Comparison of ENCODE assay signal across 22 cellular contexts in genomic region chr13:29537736-29538624, GRCh38. TPM values are rescaled to one million over a fixed set of nuclear protein-coding genes. Genes with fewer than 3 reads are reported as not detected.
DNase-seq lines count a peak whose midpoint lies in the region; ATAC-seq and TF ChIP-seq lines count a peak whose summit lies in the region.
"Had no signal": no experiment of that assay in that cellular context is flagged by ENCODE, and none has a peak within 500 bp of the region (broad histone marks: within the 10 kb centered on the region; RNA-seq: fewer than 3 reads in every experiment).

No MANE protein-coding gene starts in this region.

- no peaks in the 10 kb centered on the region for H3K9me3 Mint-ChIP-seq in activated naive CD4-positive, alpha-beta T cell treated with anti-CD3 and anti-CD28 coated beads, Interleukin-2, amount 10 ng/mL, durations not matched to agents 7 days and 5 days
- H3K9me3 Mint-ChIP-seq in activated naive CD4-positive, alpha-beta T cell treated with anti-CD3 and anti-CD28 coated beads for 36 hours: no peaks in the 10 kb centered on the region
- H3K9me3 Mint-ChIP-seq in type B pancreatic cell: no peaks in the 10 kb centered on the region
- H3K9me3 Mint-ChIP-seq: naive B cell; stimulated activated naive CD8-positive, alpha-beta T cell treated with anti-CD3 and anti-CD28 coated beads, Interleukin-15, Interleukin-2, amounts not matched to agents 100 ng/mL and 50 ng/mL, for 24 hours; T-helper 1 cell treated with Interleukin-12 subunit alpha and Interleukin-12 subunit beta and Interleukin-4 antibody, amounts not matched to agents 30 μg/mL and 1 μg/mL, for 36 hours had no signal

- H3K27ac Mint-ChIP-seq in activated naive CD4-positive, alpha-beta T cell treated with anti-CD3 and anti-CD28 coated beads, Interleukin-2, amount 10 ng/mL, durations not matched to agents 7 days and 5 days: peak overlapping the region; percentile 8
- H3K27ac Mint-ChIP-seq in activated naive CD4-positive, alpha-beta T cell treated with anti-CD3 and anti-CD28 coated beads for 36 hours: no peak overlapping the region
- H3K27ac Mint-ChIP-seq in T-helper 17 cell (peak overlapping the region; percentile 90), type B pancreatic cell (peak overlapping the region; percentile 1)
- H3K27ac Mint-ChIP-seq: stimulated activated naive CD8-positive, alpha-beta T cell treated with anti-CD3 and anti-CD28 coated beads, Interleukin-15, Interleukin-2, amounts not matched to agents 100 ng/mL and 50 ng/mL, for 24 hours; T-helper 1 cell treated with Interleukin-12 subunit alpha and Interleukin-12 subunit beta and Interleukin-4 antibody, amounts not matched to agents 30 μg/mL and 1 μg/mL, for 36 hours had no signal

- no peaks in the 10 kb centered on the region for H3K27me3 ChIP-seq in iPS-15b (ENCODE audit: control insufficient read depth, insufficient read depth, low read length)

- H3K4me1 Mint-ChIP-seq in activated naive CD4-positive, alpha-beta T cell treated with anti-CD3 and anti-CD28 coated beads, Interleukin-2, amount 10 ng/mL, durations not matched to agents 7 days and 5 days: peaks cover 17% of the 10 kb centered on the region
- H3K4me1 Mint-ChIP-seq in activated naive CD4-positive, alpha-beta T cell treated with anti-CD3 and anti-CD28 coated beads for 36 hours (ENCODE audit: low read depth): peaks cover 33% of the 10 kb centered on the region
- H3K4me1 Mint-ChIP-seq in T-helper 17 cell: peaks cover 28% of the 10 kb centered on the region
- peaks cover 35% of the 10 kb centered on the region for H3K4me1 Mint-ChIP-seq in type B pancreatic cell (ENCODE audit: unreplicated experiment)

- peaks cover 12% of the 10 kb centered on the region for H3K36me3 Mint-ChIP-seq in activated naive CD4-positive, alpha-beta T cell treated with anti-CD3 and anti-CD28 coated beads, Interleukin-2, amount 10 ng/mL, durations not matched to agents 7 days and 5 days
- H3K36me3 Mint-ChIP-seq in activated naive CD4-positive, alpha-beta T cell treated with anti-CD3 and anti-CD28 coated beads for 36 hours (ENCODE audit: low read depth): peaks cover 41% of the 10 kb centered on the region
- H3K36me3 Mint-ChIP-seq in T-helper 17 cell (ENCODE audit: low read depth): peaks cover 5% of the 10 kb centered on the region
- H3K36me3 Mint-ChIP-seq in type B pancreatic cell: peaks cover 21% of the 10 kb centered on the region

- CTCF ChIA-PET in activated naive CD4-positive, alpha-beta T cell treated with anti-CD3 and anti-CD28 coated beads, Interleukin-2, amount 10 ng/mL, durations not matched to agents 7 days and 5 days (lab: Charles Lee): no interaction called here
- CTCF ChIA-PET in activated naive CD4-positive, alpha-beta T cell treated with anti-CD3 and anti-CD28 coated beads for 36 hours (lab: Charles Lee): interaction anchor here (1.5 kb wide), 1 partner anchor 30 kb away, joined by 4 read pairs; no protein-coding TSS in a partner anchor

- ATAC-seq in T-helper 17 cell: no peak
- ATAC-seq in Right ventricle myocardium superior (ENCODE audit: poor library complexity): no peak
- ATAC-seq in GM19035 (IDR thresholded peaks at IDR 0.05; ENCODE audit: unreplicated experiment): no peak
- ATAC-seq: activated CD4-positive, CD25-positive, alpha-beta regulatory T cell treated with anti-CD3 and anti-CD28 coated beads, Interleukin-2, amount 50 U/mL, for 24 hours; left ventricle myocardium superior had no signal

- peak overlapping the region; percentile 29 for H3K9ac ChIP-seq in iPS-15b (ENCODE audit: low read depth, low read length)

- intact Hi-C loops in activated naive CD4-positive, alpha-beta T cell treated with anti-CD3 and anti-CD28 coated beads for 36 hours (cut with micrococcal nuclease): loop anchor here (10.0 kb wide), 1 partner anchor 317 kb away; the partner anchor contains the start of gene UBL3
- intact Hi-C loops in Right ventricle myocardium superior (cut with DNase I): no loop called here

- no peaks in the 10 kb centered on the region for H3K4me1 ChIP-seq in iPS-15b (ENCODE audit: control insufficient read depth, insufficient read depth, low read length)
- H3K4me1 ChIP-seq: HAP-1 had no signal

- no peaks in the 10 kb centered on the region for H3K27me3 Mint-ChIP-seq in activated naive CD4-positive, alpha-beta T cell treated with anti-CD3 and anti-CD28 coated beads, Interleukin-2, amount 10 ng/mL, durations not matched to agents 7 days and 5 days
- H3K27me3 Mint-ChIP-seq in activated naive CD4-positive, alpha-beta T cell treated with anti-CD3 and anti-CD28 coated beads for 36 hours (ENCODE audit: low read depth): no peaks in the 10 kb centered on the region
- H3K27me3 Mint-ChIP-seq in T-helper 17 cell (no peaks in the 10 kb centered on the region), type B pancreatic cell (no peaks in the 10 kb centered on the region)
- H3K27me3 Mint-ChIP-seq: naive B cell; stimulated activated naive CD8-positive, alpha-beta T cell treated with anti-CD3 and anti-CD28 coated beads, Interleukin-15, Interleukin-2, amounts not matched to agents 100 ng/mL and 50 ng/mL, for 24 hours had no signal

- no peak overlapping the region for H3K4me3 Mint-ChIP-seq in activated naive CD4-positive, alpha-beta T cell treated with anti-CD3 and anti-CD28 coated beads, Interleukin-2, amount 10 ng/mL, durations not matched to agents 7 days and 5 days
- no peak overlapping the region for H3K4me3 Mint-ChIP-seq in activated naive CD4-positive, alpha-beta T cell treated with anti-CD3 and anti-CD28 coated beads for 36 hours
- H3K4me3 Mint-ChIP-seq in T-helper 17 cell (peak overlapping the region; percentile 25), type B pancreatic cell (no peak overlapping the region)
- H3K4me3 Mint-ChIP-seq: naive B cell; stimulated activated naive CD8-positive, alpha-beta T cell treated with anti-CD3 and anti-CD28 coated beads, Interleukin-15, Interleukin-2, amounts not matched to agents 100 ng/mL and 50 ng/mL, for 24 hours; T-helper 1 cell treated with Interleukin-12 subunit alpha and Interleukin-12 subunit beta and Interleukin-4 antibody, amounts not matched to agents 30 μg/mL and 1 μg/mL, for 36 hours had no signal

- no peak for DNase-seq in activated naive CD4-positive, alpha-beta T cell treated with anti-CD3 and anti-CD28 coated beads, Interleukin-2, amount 10 ng/mL, durations not matched to agents 7 days and 5 days
- no peak for DNase-seq in activated naive CD4-positive, alpha-beta T cell treated with anti-CD3 and anti-CD28 coated beads for 36 hours
- no peak for DNase-seq in T-helper 17 cell
- DNase-seq in type B pancreatic cell (ENCODE audit: extremely low spot score, unreplicated experiment): no peak
- no peak for DNase-seq in NCI-H2196 treated with DMSO at 0.1 percent for 48 hours (lab: John Stamatoyannopoulos, UW; ENCODE audit: unreplicated experiment)
- no peak for DNase-seq in Right ventricle myocardium superior
- DNase-seq: ACHN; amniotic stem cell; cerebellar nuclear complex; Kasumi-1; left ventricle myocardium superior; naive B cell; NCI-H2171 treated with DMSO at 0.1 percent for 48 hours; NK-92 treated with Interleukin-12 subunit alpha and Interleukin-12 subunit beta, amount 100 ng/mL, for 24 hours; SHP77 had no signal

- peaks cover 3% of the 10 kb centered on the region for H3K36me3 ChIP-seq in iPS-15b (ENCODE audit: control insufficient read depth, insufficient read depth, low read length)
- H3K36me3 ChIP-seq: prostate gland had no signal

- H3K9me3 ChIP-seq in T-helper 17 cell (ENCODE audit: control insufficient read depth, low read length, poor library complexity, severe bottlenecking) (no peaks in the 10 kb centered on the region), iPS-15b (ENCODE audit: control insufficient read depth, insufficient read depth, low read length) (no peaks in the 10 kb centered on the region)
- H3K9me3 ChIP-seq: HAP-1, prostate gland had no signal

- TF ChIP-seq CTCF in type B pancreatic cell (conservative IDR thresholded peaks at IDR 0.05): no peak

- H3K4me3 ChIP-seq in iPS-15b (ENCODE audit: low read depth, low read length): no peak overlapping the region
- H3K4me3 ChIP-seq: HAP-1, prostate gland had no signal

RNA-seq across cellular contexts. Expression of gene SLC7A1, which starts 57.5 kb away (rescaled TPM):
- total RNA-seq in activated naive CD4-positive, alpha-beta T cell treated with anti-CD3 and anti-CD28 coated beads for 36 hours: 100 to 1,000 TPM; 115 to 119 TPM
- total RNA-seq in T-helper 17 cell (10 to 100 TPM; 15.5 to 28.3 TPM), type B pancreatic cell (ENCODE audit: low replicate concordance) (38.3 and 42.1 TPM in 2 replicates), Right ventricle myocardium superior (14.2 TPM)
